ENCODE assay signal across 1 cellular context in genomic region chrX:24025741-24026402, GRCh38.
TF ChIP-seq lines count a peak whose summit lies in the region.

No MANE protein-coding gene starts in this region.

TF ChIP-seq in K562, 482 proteins besides CTCF, POLR2A, EP300 and RAD21 (continued from another document and continues in another):
- peak; percentile 79 for TF ChIP-seq MGA (IDR thresholded peaks at IDR 0.05)
- TF ChIP-seq MTA3 (IDR thresholded peaks at IDR 0.05; ENCODE audit: borderline replicate concordance), result peak; percentile 38
- peak; percentile 29; the same call in 1 of the 2 replicates for TF ChIP-seq NBN (IDR thresholded peaks at IDR 0.05; ENCODE audit: low read depth)
- no peak for TF ChIP-seq CHD7 (IDR thresholded peaks at IDR 0.05; ENCODE audit: low read depth, low read length)
- no peak for TF ChIP-seq ZNF212 (CRISPR knock-in tag; IDR thresholded peaks at IDR 0.05)
- TF ChIP-seq ARID3A (IDR thresholded peaks at IDR 0.05; ENCODE audit: borderline replicate concordance, low read depth, low read length), result no peak
- TF ChIP-seq POLR2H (tag; IDR thresholded peaks at IDR 0.05; ENCODE audit: low read depth), result no peak
- no peak for TF ChIP-seq TRIM28 (IDR thresholded peaks at IDR 0.05)
- no peak for TF ChIP-seq ZNF3 (CRISPR knock-in tag; IDR thresholded peaks at IDR 0.05)
- no peak for TF ChIP-seq HNRNPLL (IDR thresholded peaks at IDR 0.05; ENCODE audit: low read depth, low read length, poor library complexity, severe bottlenecking)
- TF ChIP-seq POLR2B (IDR thresholded peaks at IDR 0.05; ENCODE audit: low read depth, partially characterized antibody), result peak; percentile 53
- TF ChIP-seq CREB1 (IDR thresholded peaks at IDR 0.05), result peak; percentile 84
- peak; percentile 66 for TF ChIP-seq CREB1 (CRISPR knock-in tag; IDR thresholded peaks at IDR 0.05)
- TF ChIP-seq RFX1 (IDR thresholded peaks at IDR 0.05), result no peak
- peak; percentile 67 for TF ChIP-seq CREB3L1 (IDR thresholded peaks at IDR 0.05; ENCODE audit: borderline replicate concordance, low read depth)
- no peak for TF ChIP-seq ZBTB1 (CRISPR knock-in tag; IDR thresholded peaks at IDR 0.05; ENCODE audit: borderline replicate concordance, low read depth)
- TF ChIP-seq ZBTB49 (CRISPR knock-in tag; IDR thresholded peaks at IDR 0.05; ENCODE audit: borderline replicate concordance), result no peak
- no peak for TF ChIP-seq ZNF280A (IDR thresholded peaks at IDR 0.05; ENCODE audit: low read depth, partially characterized antibody)
- no peak for TF ChIP-seq TEAD1 (CRISPR knock-in tag; IDR thresholded peaks at IDR 0.05)
